Comparison of ENCODE assay signal across 8 cellular contexts in the genomic region with DNA sequence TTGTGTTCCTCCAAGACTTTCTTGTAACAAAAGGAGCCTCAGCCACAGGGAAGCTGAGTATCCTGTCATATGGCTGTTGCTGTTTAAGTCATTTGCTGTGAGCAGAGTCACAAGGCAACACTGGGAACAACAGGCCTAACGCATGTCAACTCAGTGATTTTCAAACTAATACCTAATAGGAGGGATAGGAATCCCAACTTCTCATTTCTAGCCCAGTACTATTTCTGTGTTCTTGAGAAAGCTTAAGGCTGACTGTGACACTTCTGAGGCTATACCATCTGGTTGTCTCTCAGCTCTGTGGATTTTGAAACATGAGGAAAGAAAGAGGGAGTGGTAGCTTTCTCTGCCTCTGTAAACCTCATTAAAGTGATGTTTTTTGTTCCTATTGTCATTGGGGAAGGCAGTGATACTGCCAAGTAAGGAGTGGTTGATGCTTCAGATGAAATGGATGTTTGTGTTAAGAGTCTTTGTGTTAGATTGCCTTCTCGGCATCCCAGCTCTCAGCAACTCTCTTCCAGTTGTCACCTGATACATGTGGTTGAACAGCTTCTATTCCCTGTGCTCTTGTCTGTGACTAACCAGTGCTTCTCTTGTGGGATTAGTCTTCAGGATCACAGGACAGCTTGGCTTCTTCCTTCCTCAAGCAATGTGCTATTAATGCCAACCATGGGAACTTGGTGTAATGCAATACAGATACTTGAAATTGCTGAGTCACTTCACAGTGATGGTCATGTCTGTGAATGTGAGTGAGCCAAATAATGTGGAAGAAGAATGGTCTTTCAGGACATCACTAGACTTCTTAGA.
DNase-seq lines count a peak whose midpoint lies in the region; ATAC-seq and TF ChIP-seq lines count a peak whose summit lies in the region.

No MANE protein-coding gene starts in this region.

- no peaks in the 10 kb centered on the region for H3K36me3 ChIP-seq in WERI-Rb-1

- H3K27ac ChIP-seq in WERI-Rb-1 = peak overlapping the region; percentile 76

- no peaks in the 10 kb centered on the region for H3K27me3 ChIP-seq in WERI-Rb-1 (ENCODE audit: insufficient read depth, low read depth, severe bottlenecking)

- DNase-seq in AG08396 (ENCODE audit: low spot score) (peak; percentile 46), Kasumi-1 (lab: John Stamatoyannopoulos, UW) (peak; percentile 8 to 19), WERI-Rb-1 (peak; percentile 36), inferior parietal cortex (ENCODE audit: extremely low spot score) (peak; percentile 39), activated gamma-delta T cell treated with Interleukin-2 at 50 U/mL for 16 hours (no peak), GM19238 (ENCODE audit: insufficient read length, low spot score) (no peak)
- DNase-seq in activated naive CD4-positive, alpha-beta T cell (lab: John Stamatoyannopoulos, UW) = no peak

- ATAC-seq in GM21526 (IDR thresholded peaks at IDR 0.05; ENCODE audit: low FRiP score, unreplicated experiment) = no peak

- H3K4me3 ChIP-seq in WERI-Rb-1 (ENCODE audit: low read depth, low read length) = peak overlapping the region; percentile 6; the same call in 1 of the 2 replicates

- peaks cover 3% of the 10 kb centered on the region for H3K9me3 ChIP-seq in WERI-Rb-1 (ENCODE audit: severe bottlenecking)

- TF ChIP-seq CTCF in WERI-Rb-1 (IDR thresholded peaks at IDR 0.05; ENCODE audit: low read depth, low read length) = no peak

Comparison
In these comparisons a context has a peak if more than half of its experiments do, and no peak if none do; other contexts are left out.
1. DNase-seq: peak in AG08396 (single experiment), Kasumi-1 (2 of 2), WERI-Rb-1 (single experiment) and inferior parietal cortex (single experiment); none in activated gamma-delta T cell treated with Interleukin-2 at 50 U/mL for 16 hours (single experiment), GM19238 (single experiment) and activated naive CD4-positive, alpha-beta T cell (0 of 4).